ENCODE assay signal across 24 cellular contexts in the genomic region with DNA sequence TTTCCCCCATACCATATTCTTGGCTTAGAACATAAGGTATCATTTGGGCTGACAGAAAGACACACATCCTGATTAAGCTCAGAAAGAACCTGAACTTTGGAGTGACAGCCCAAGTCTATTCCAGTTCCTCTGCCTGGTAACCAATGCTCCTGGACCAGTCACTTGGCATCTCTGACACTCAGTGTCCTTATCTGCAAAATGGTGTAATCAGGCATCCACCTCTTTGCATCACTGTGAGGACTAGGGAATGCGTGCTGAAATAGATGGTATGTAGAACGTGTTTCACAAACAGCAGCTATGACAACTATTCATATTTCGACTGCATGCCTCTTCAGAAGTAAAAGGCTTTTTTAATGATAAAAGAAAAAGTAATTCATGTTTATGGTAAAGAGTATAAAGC.
"Had no signal": no experiment of that assay in that cellular context is flagged by ENCODE, and none has a peak within 500 bp of the region (broad histone marks: within the 10 kb centered on the region; RNA-seq: fewer than 3 reads in every experiment).

No MANE protein-coding gene starts in this region.

- H3K36me3 ChIP-seq: colonic mucosa, neural progenitor cell, ovary, suprapubic skin, transverse colon, vagina had no signal

- H3K4me2 ChIP-seq: neural progenitor cell had no signal

- ATAC-seq: activated CD8-positive, alpha-beta T cell treated with anti-CD3 and anti-CD28 coated beads, Interleukin-2, amount 10 ng/mL, durations not matched to agents 7 days and 5 days; mucosa of descending colon; naive thymus-derived CD4-positive, alpha-beta T cell; psoas muscle; right cardiac atrium; stimulated activated naive CD8-positive, alpha-beta T cell treated with anti-CD3 and anti-CD28 coated beads, Interleukin-15, amount 100 ng/mL, for 72 hours had no signal

- H3K9me3 Mint-ChIP-seq: activated CD4-positive, alpha-beta T cell treated with anti-CD3 and anti-CD28 coated beads, Interleukin-2, amount 10 ng/mL, durations not matched to agents 24 days and 14 days; activated T-cell treated with anti-CD3 and anti-CD28 coated beads, Interleukin-2, amount 50 U/mL, for 24 hours; activated T-helper 2 cell treated with anti-CD3 and anti-CD28 coated beads, Interferon-gamma antibody, Interleukin-2, Interleukin-4, amounts not matched to agents 10 μg/mL and 5 μg/mL and 100 μg/mL, durations not matched to agents 14 hours and 24 hours and 36 hours; brain; immature natural killer cell; naive thymus-derived CD4-positive, alpha-beta T cell; neural progenitor cell; stimulated activated naive CD8-positive, alpha-beta T cell treated with anti-CD3 and anti-CD28 coated beads, Interleukin-15, amount 100 ng/mL, for 72 hours had no signal

- H3K27me3 ChIP-seq: colonic mucosa, neural progenitor cell, ovary, suprapubic skin, transverse colon, vagina had no signal

- H3K4me3 ChIP-seq: colonic mucosa, mucosa of descending colon, neural progenitor cell, ovary, psoas muscle, skin epidermis, suprapubic skin, transverse colon, vagina had no signal

- DNase-seq: activated CD4-positive, alpha-beta T cell treated with anti-CD3 and anti-CD28 coated beads, Interleukin-2, amount 10 ng/mL, durations not matched to agents 24 days and 14 days; activated CD4-positive, CD25-positive, alpha-beta regulatory T cell; activated CD8-positive, alpha-beta T cell treated with anti-CD3 and anti-CD28 coated beads, Interleukin-2, amount 10 ng/mL, durations not matched to agents 7 days and 5 days; activated naive CD4-positive, alpha-beta T cell treated with Interleukin-2 at 50 U/mL for 16 hours; activated T-cell treated with anti-CD3 and anti-CD28 coated beads, Interleukin-2, amount 50 U/mL, for 24 hours; anterior cingulate cortex; caudate nucleus; colonic mucosa; immature natural killer cell; mesenchymal stem cell; mucosa of descending colon; naive thymus-derived CD4-positive, alpha-beta T cell; ovary; psoas muscle; right cardiac atrium; stimulated activated CD4-positive, alpha-beta T cell treated with anti-CD3 and anti-CD28 coated beads, Interleukin-2, amount 100 ng/mL, for 48 hours; stimulated activated naive CD8-positive, alpha-beta T cell treated with anti-CD3 and anti-CD28 coated beads, Interleukin-15, amount 100 ng/mL, for 72 hours; transverse colon had no signal

- H3K9ac ChIP-seq: neural progenitor cell had no signal

- H2AFZ ChIP-seq: neural progenitor cell had no signal

- H3K27ac ChIP-seq: colonic mucosa, neural progenitor cell, ovary, psoas muscle, skin epidermis, suprapubic skin, vagina had no signal

- H3K4me3 Mint-ChIP-seq: activated CD4-positive, alpha-beta T cell treated with anti-CD3 and anti-CD28 coated beads, Interleukin-2, amount 10 ng/mL, durations not matched to agents 24 days and 14 days; activated CD8-positive, alpha-beta T cell treated with anti-CD3 and anti-CD28 coated beads, Interleukin-2, amount 10 ng/mL, durations not matched to agents 7 days and 5 days; activated T-cell treated with anti-CD3 and anti-CD28 coated beads, Interleukin-2, amount 50 U/mL, for 24 hours; brain; immature natural killer cell; naive thymus-derived CD4-positive, alpha-beta T cell; neural progenitor cell; stimulated activated naive CD8-positive, alpha-beta T cell treated with anti-CD3 and anti-CD28 coated beads, Interleukin-15, amount 100 ng/mL, for 72 hours had no signal

- H3K9me3 ChIP-seq: colonic mucosa, mucosa of descending colon, ovary, psoas muscle, suprapubic skin, transverse colon, vagina had no signal

- H3K27ac Mint-ChIP-seq: activated CD4-positive, alpha-beta T cell treated with anti-CD3 and anti-CD28 coated beads, Interleukin-2, amount 10 ng/mL, durations not matched to agents 24 days and 14 days; activated CD8-positive, alpha-beta T cell treated with anti-CD3 and anti-CD28 coated beads, Interleukin-2, amount 10 ng/mL, durations not matched to agents 7 days and 5 days; activated T-cell treated with anti-CD3 and anti-CD28 coated beads, Interleukin-2, amount 50 U/mL, for 24 hours; activated T-helper 2 cell treated with anti-CD3 and anti-CD28 coated beads, Interferon-gamma antibody, Interleukin-2, Interleukin-4, amounts not matched to agents 10 μg/mL and 5 μg/mL and 100 μg/mL, durations not matched to agents 14 hours and 24 hours and 36 hours; brain; naive thymus-derived CD4-positive, alpha-beta T cell; neural progenitor cell had no signal

- H3K4me1 Mint-ChIP-seq: brain, neural progenitor cell had no signal

- H3K4me1 ChIP-seq: neural progenitor cell, psoas muscle, suprapubic skin, vagina had no signal

- H3K27me3 Mint-ChIP-seq: stimulated activated naive CD8-positive, alpha-beta T cell treated with anti-CD3 and anti-CD28 coated beads, Interleukin-15, amount 100 ng/mL, for 72 hours had no signal

- H3K36me3 Mint-ChIP-seq: brain; immature natural killer cell; naive thymus-derived CD4-positive, alpha-beta T cell; neural progenitor cell had no signal
